ENCODE assay signal across 1 cellular context in the genomic region with DNA sequence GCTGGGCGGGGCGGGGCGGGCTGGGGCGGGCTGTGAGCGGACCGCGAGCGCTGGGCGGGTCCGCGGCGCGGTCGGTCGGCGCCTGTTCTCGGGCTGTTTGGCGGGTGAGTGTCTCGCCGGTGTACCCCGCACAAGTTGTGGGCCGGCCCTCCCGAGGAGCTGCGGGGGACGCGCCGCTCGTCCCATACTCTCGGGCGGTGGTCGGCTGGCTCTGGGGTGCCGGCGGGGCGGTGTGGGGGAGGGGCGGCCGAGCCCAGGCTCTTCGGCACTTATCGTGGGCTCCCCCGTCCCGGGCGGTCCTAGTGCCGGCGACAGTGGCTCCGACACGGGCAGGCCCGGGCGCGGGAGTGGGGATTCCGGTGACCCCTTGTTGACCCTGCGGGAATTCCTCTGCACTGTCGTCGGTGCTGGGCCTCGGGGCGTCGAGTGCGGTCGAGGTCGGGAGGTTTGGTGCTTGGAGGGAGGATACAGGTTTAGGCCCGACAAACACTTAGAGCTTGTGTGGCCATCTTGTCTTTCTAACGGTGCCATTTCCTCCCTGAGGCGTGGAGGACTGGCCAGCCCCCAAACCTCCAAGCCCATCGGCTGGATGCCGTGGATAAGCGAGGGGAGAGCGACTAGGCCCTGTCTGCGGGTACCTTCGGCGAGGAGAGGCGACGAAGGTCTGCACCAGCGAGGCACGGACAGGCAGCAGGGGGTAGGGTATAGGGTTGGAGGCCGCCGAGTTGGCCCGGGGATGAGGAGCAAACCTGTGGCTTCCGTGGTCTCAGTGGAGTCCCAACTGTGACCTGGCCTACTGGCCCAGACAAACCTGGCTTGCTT.
TF ChIP-seq lines count a peak whose summit lies in the region.

A gene (plus strand): TSS at position 47 of the 822 bp plus-strand sequence. CDS start 8,308 bp downstream, outside the sequence.

TF ChIP-seq in H1, 55 proteins besides CTCF, POLR2A, EP300 and RAD21:
- TF ChIP-seq CEBPB (IDR thresholded peaks at IDR 0.05; ENCODE audit: low read depth, low read length): no peak
- TF ChIP-seq CBX5 (IDR thresholded peaks at IDR 0.05; ENCODE audit: low read depth, low read length): no peak
- no peak for TF ChIP-seq POU5F1 (IDR thresholded peaks at IDR 0.05; ENCODE audit: low read depth, low read length)
- no peak for TF ChIP-seq NRF1 (IDR thresholded peaks at IDR 0.05; ENCODE audit: low read depth, low read length)
- no peak for TF ChIP-seq TAF7 (optimal IDR thresholded peaks at IDR 0.05; ENCODE audit: borderline replicate concordance, low read depth, low read length)
- TF ChIP-seq SP4 (IDR thresholded peaks at IDR 0.05; ENCODE audit: low read length): no peak
- no peak; the same call in 1 of the 2 replicates for TF ChIP-seq TBP (IDR thresholded peaks at IDR 0.05; ENCODE audit: low read depth, low read length)
- TF ChIP-seq, protein P1, sequence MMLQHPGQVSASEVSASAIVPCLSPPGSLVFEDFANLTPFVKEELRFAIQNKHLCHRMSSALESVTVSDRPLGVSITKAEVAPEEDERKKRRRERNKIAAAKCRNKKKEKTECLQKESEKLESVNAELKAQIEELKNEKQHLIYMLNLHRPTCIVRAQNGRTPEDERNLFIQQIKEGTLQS (IDR thresholded peaks at IDR 0.05; ENCODE audit: insufficient read depth, low read depth, low read length): no peak
- TF ChIP-seq CHD1 (IDR thresholded peaks at IDR 0.05; ENCODE audit: low read depth, low read length): no peak
- no peak for TF ChIP-seq RXRA (IDR thresholded peaks at IDR 0.05; ENCODE audit: insufficient read depth, low read depth, low read length)
- TF ChIP-seq YY1 (IDR thresholded peaks at IDR 0.05; ENCODE audit: low read depth, low read length): peak; percentile 89; the same call in 1 of the 2 replicates
- no peak for TF ChIP-seq SAP30 (IDR thresholded peaks at IDR 0.05; ENCODE audit: insufficient read depth, insufficient replicate concordance, low read length)
- 0 out of 2 replicates have a peak, but pooled peaks have one; percentile 3 for TF ChIP-seq SP1 (IDR thresholded peaks at IDR 0.05; ENCODE audit: low read depth, low read length)
- no peak for TF ChIP-seq ZNF274 (IDR thresholded peaks at IDR 0.05; ENCODE audit: borderline replicate concordance, extremely low read depth, low read length)
- peak; percentile 72 for TF ChIP-seq PHF8 (conservative IDR thresholded peaks at IDR 0.05; ENCODE audit: low read depth, low read length)
- no peak for TF ChIP-seq SRF (IDR thresholded peaks at IDR 0.05; ENCODE audit: low read depth, low read length)
- TF ChIP-seq, protein P2, sequence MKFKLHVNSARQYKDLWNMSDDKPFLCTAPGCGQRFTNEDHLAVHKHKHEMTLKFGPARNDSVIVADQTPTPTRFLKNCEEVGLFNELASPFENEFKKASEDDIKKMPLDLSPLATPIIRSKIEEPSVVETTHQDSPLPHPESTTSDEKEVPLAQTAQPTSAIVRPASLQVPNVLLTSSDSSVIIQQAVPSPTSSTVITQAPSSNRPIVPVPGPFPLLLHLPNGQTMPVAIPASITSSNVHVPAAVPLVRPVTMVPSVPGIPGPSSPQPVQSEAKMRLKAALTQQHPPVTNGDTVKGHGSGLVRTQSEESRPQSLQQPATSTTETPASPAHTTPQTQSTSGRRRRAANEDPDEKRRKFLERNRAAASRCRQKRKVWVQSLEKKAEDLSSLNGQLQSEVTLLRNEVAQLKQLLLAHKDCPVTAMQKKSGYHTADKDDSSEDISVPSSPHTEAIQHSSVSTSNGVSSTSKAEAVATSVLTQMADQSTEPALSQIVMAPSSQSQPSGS (IDR thresholded peaks at IDR 0.05; ENCODE audit: low read length): no peak
- no peak for TF ChIP-seq EZH2 (IDR thresholded peaks at IDR 0.05; ENCODE audit: low read depth, low read length, severe bottlenecking)
- TF ChIP-seq FOSL1 (IDR thresholded peaks at IDR 0.05; ENCODE audit: insufficient read depth, low read depth, low read length): peak; percentile 85
- no peak for TF ChIP-seq CTBP2 (IDR thresholded peaks at IDR 0.05; ENCODE audit: borderline replicate concordance, insufficient read depth, insufficient read length, low read length)
- TF ChIP-seq, protein P3, sequence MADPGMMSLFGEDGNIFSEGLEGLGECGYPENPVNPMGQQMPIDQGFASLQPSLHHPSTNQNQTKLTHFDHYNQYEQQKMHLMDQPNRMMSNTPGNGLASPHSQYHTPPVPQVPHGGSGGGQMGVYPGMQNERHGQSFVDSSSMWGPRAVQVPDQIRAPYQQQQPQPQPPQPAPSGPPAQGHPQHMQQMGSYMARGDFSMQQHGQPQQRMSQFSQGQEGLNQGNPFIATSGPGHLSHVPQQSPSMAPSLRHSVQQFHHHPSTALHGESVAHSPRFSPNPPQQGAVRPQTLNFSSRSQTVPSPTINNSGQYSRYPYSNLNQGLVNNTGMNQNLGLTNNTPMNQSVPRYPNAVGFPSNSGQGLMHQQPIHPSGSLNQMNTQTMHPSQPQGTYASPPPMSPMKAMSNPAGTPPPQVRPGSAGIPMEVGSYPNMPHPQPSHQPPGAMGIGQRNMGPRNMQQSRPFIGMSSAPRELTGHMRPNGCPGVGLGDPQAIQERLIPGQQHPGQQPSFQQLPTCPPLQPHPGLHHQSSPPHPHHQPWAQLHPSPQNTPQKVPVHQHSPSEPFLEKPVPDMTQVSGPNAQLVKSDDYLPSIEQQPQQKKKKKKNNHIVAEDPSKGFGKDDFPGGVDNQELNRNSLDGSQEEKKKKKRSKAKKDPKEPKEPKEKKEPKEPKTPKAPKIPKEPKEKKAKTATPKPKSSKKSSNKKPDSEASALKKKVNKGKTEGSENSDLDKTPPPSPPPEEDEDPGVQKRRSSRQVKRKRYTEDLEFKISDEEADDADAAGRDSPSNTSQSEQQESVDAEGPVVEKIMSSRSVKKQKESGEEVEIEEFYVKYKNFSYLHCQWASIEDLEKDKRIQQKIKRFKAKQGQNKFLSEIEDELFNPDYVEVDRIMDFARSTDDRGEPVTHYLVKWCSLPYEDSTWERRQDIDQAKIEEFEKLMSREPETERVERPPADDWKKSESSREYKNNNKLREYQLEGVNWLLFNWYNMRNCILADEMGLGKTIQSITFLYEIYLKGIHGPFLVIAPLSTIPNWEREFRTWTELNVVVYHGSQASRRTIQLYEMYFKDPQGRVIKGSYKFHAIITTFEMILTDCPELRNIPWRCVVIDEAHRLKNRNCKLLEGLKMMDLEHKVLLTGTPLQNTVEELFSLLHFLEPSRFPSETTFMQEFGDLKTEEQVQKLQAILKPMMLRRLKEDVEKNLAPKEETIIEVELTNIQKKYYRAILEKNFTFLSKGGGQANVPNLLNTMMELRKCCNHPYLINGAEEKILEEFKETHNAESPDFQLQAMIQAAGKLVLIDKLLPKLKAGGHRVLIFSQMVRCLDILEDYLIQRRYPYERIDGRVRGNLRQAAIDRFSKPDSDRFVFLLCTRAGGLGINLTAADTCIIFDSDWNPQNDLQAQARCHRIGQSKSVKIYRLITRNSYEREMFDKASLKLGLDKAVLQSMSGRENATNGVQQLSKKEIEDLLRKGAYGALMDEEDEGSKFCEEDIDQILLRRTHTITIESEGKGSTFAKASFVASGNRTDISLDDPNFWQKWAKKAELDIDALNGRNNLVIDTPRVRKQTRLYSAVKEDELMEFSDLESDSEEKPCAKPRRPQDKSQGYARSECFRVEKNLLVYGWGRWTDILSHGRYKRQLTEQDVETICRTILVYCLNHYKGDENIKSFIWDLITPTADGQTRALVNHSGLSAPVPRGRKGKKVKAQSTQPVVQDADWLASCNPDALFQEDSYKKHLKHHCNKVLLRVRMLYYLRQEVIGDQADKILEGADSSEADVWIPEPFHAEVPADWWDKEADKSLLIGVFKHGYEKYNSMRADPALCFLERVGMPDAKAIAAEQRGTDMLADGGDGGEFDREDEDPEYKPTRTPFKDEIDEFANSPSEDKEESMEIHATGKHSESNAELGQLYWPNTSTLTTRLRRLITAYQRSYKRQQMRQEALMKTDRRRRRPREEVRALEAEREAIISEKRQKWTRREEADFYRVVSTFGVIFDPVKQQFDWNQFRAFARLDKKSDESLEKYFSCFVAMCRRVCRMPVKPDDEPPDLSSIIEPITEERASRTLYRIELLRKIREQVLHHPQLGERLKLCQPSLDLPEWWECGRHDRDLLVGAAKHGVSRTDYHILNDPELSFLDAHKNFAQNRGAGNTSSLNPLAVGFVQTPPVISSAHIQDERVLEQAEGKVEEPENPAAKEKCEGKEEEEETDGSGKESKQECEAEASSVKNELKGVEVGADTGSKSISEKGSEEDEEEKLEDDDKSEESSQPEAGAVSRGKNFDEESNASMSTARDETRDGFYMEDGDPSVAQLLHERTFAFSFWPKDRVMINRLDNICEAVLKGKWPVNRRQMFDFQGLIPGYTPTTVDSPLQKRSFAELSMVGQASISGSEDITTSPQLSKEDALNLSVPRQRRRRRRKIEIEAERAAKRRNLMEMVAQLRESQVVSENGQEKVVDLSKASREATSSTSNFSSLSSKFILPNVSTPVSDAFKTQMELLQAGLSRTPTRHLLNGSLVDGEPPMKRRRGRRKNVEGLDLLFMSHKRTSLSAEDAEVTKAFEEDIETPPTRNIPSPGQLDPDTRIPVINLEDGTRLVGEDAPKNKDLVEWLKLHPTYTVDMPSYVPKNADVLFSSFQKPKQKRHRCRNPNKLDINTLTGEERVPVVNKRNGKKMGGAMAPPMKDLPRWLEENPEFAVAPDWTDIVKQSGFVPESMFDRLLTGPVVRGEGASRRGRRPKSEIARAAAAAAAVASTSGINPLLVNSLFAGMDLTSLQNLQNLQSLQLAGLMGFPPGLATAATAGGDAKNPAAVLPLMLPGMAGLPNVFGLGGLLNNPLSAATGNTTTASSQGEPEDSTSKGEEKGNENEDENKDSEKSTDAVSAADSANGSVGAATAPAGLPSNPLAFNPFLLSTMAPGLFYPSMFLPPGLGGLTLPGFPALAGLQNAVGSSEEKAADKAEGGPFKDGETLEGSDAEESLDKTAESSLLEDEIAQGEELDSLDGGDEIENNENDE (IDR thresholded peaks at IDR 0.05; ENCODE audit: insufficient replicate concordance, low read length): no peak
- no peak for TF ChIP-seq BACH1 (IDR thresholded peaks at IDR 0.05; ENCODE audit: low read length)
- no peak for TF ChIP-seq RFX5 (IDR thresholded peaks at IDR 0.05; ENCODE audit: borderline replicate concordance, low read depth, low read length)
- peak; percentile 66 for TF ChIP-seq KDM5A (IDR thresholded peaks at IDR 0.05; ENCODE audit: low read length)
- peak in 1 of 2 experiments; percentile 5; a peak in 1 of 4 replicates for TF ChIP-seq SIN3A (conservative IDR thresholded peaks at IDR 0.05 in 1 of 2, IDR thresholded peaks at IDR 0.05 in 1 of 2; ENCODE audit: low read depth in 1 of 2, low read length in 2 of 2)
- no peak for TF ChIP-seq CHD2 (IDR thresholded peaks at IDR 0.05; ENCODE audit: low read length)
- TF ChIP-seq BRCA1 (IDR thresholded peaks at IDR 0.05; ENCODE audit: low read depth, low read length): no peak
- TF ChIP-seq HDAC2 (IDR thresholded peaks at IDR 0.05; ENCODE audit: borderline replicate concordance in 1 of 2, low read depth in 2 of 2, low read length in 2 of 2): peak in 1 of 2 experiments; percentile 64; a peak in 1 of 4 replicates
- no peak for TF ChIP-seq NANOG (IDR thresholded peaks at IDR 0.05; ENCODE audit: insufficient read depth, low read depth, low read length, poor library complexity, severe bottlenecking)
- TF ChIP-seq RNF2 (IDR thresholded peaks at IDR 0.05; ENCODE audit: borderline replicate concordance, low read depth, low read length, missing control alignments, poor library complexity, severe bottlenecking): no peak
- TF ChIP-seq, protein P4, sequence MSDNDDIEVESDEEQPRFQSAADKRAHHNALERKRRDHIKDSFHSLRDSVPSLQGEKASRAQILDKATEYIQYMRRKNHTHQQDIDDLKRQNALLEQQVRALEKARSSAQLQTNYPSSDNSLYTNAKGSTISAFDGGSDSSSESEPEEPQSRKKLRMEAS (IDR thresholded peaks at IDR 0.05): 0 out of 2 replicates have a peak, but pooled peaks have one; percentile 7
- no peak for TF ChIP-seq TAF1 (IDR thresholded peaks at IDR 0.05; ENCODE audit: low read depth, low read length)
- no peak for TF ChIP-seq JUN (IDR thresholded peaks at IDR 0.05; ENCODE audit: low read depth, low read length)
- no peak for TF ChIP-seq SIX5 (IDR thresholded peaks at IDR 0.05; ENCODE audit: low read depth, low read length)
- no peak for TF ChIP-seq MAFK (IDR thresholded peaks at IDR 0.05; ENCODE audit: low read depth, low read length)
- peak; percentile 40 for TF ChIP-seq KDM4A (IDR thresholded peaks at IDR 0.05; ENCODE audit: low read depth, low read length, severe bottlenecking)
- TF ChIP-seq TCF12 (IDR thresholded peaks at IDR 0.05; ENCODE audit: low read depth, low read length): no peak
- no peak for TF ChIP-seq BCL11A (IDR thresholded peaks at IDR 0.05; ENCODE audit: low read depth in 2 of 2, low read length in 2 of 2)
- TF ChIP-seq POLR2AphosphoS5 (IDR thresholded peaks at IDR 0.05; ENCODE audit: low read depth, low read length): peak; percentile 58
- TF ChIP-seq RBBP5 (IDR thresholded peaks at IDR 0.05; ENCODE audit: borderline replicate concordance, low read depth, low read length): peak; percentile 16; the same call in 1 of the 2 replicates
- peak; percentile 21; the same call in 1 of the 2 replicates for TF ChIP-seq GTF2F1 (IDR thresholded peaks at IDR 0.05; ENCODE audit: borderline replicate concordance, low read depth, low read length)
- no peak for TF ChIP-seq HDAC6 (IDR thresholded peaks at IDR 0.05; ENCODE audit: low read depth, low read length)
- TF ChIP-seq JUND (IDR thresholded peaks at IDR 0.05; ENCODE audit: low read length): no peak
- TF ChIP-seq CBX8 (IDR thresholded peaks at IDR 0.05; ENCODE audit: borderline replicate concordance, low read depth, low read length): no peak
- TF ChIP-seq TEAD4 (IDR thresholded peaks at IDR 0.05; ENCODE audit: low read depth, low read length): no peak
- peak; percentile 78 for TF ChIP-seq ASH2L (IDR thresholded peaks at IDR 0.05; ENCODE audit: low read length)
- TF ChIP-seq KDM1A (IDR thresholded peaks at IDR 0.05; ENCODE audit: borderline replicate concordance, low read length): no peak
- TF ChIP-seq GABPA (IDR thresholded peaks at IDR 0.05; ENCODE audit: borderline replicate concordance, insufficient read depth, low read length): peak; percentile 49; the same call in 1 of the 2 replicates
TF ChIP-seq in H1: peak in this region for 14.
